ENCODE assay signal across 1 cellular context in genomic region chr16:2987286-2987685, GRCh38.
TF ChIP-seq lines count a peak whose summit lies in the region.

No MANE protein-coding gene starts in this region.

TF ChIP-seq in H1, 55 proteins besides CTCF, POLR2A, EP300 and RAD21:
- TF ChIP-seq ZNF274 (IDR thresholded peaks at IDR 0.05; ENCODE audit: borderline replicate concordance, extremely low read depth, low read length), result no peak
- TF ChIP-seq SAP30 (IDR thresholded peaks at IDR 0.05; ENCODE audit: insufficient read depth, insufficient replicate concordance, low read length), result no peak
- TF ChIP-seq KDM5A (IDR thresholded peaks at IDR 0.05; ENCODE audit: low read length), result no peak
- no peak for TF ChIP-seq PHF8 (conservative IDR thresholded peaks at IDR 0.05; ENCODE audit: low read depth, low read length)
- no peak for TF ChIP-seq KDM1A (IDR thresholded peaks at IDR 0.05; ENCODE audit: borderline replicate concordance, low read length)
- no peak for TF ChIP-seq TAF1 (IDR thresholded peaks at IDR 0.05; ENCODE audit: low read depth, low read length)
- TF ChIP-seq GABPA (IDR thresholded peaks at IDR 0.05; ENCODE audit: borderline replicate concordance, insufficient read depth, low read length), result no peak
- no peak for TF ChIP-seq FOSL1 (IDR thresholded peaks at IDR 0.05; ENCODE audit: insufficient read depth, low read depth, low read length)
- no peak for TF ChIP-seq MAX (IDR thresholded peaks at IDR 0.05)
- no peak for TF ChIP-seq TAF7 (optimal IDR thresholded peaks at IDR 0.05; ENCODE audit: borderline replicate concordance, low read depth, low read length)
- no peak for TF ChIP-seq NANOG (IDR thresholded peaks at IDR 0.05; ENCODE audit: insufficient read depth, low read depth, low read length, poor library complexity, severe bottlenecking)
